Comparison of ENCODE assay signal across 32 cellular contexts in the genomic region with DNA sequence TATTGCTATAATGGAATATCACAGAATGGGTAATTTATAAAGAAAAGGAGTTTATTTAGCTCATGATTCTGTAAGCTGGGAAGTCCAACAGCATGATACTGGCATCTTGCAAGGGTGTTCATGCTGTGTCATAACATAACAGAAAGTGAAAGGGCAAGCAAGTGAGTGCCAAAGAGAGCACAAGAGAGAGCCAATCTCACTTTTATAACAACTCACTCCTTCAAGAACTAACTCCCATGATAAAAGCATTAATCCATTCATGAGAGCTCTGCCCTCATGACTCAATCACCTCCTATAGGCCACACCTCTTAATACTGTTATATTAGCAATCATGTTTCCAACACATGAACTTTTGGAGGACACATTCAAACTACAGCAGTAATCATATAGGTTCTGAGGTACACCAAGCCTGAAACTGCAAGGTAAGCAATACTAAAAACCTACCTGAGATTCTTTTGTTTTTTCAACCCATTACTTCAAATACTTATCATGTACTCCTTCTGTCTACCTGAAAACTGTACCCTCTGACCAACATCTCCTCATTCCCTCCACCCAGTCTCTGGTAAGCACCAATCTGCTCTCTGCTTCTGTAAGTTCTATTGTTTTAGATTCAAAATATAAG.
DNase-seq lines count a peak whose midpoint lies in the region; ATAC-seq, FAIRE-seq and TF ChIP-seq lines count a peak whose summit lies in the region.
"Had no signal": no experiment of that assay in that cellular context is flagged by ENCODE, and none has a peak within 500 bp of the region (broad histone marks: within the 10 kb centered on the region; RNA-seq: fewer than 3 reads in every experiment).

No MANE protein-coding gene starts in this region.

- no peaks in the 10 kb centered on the region for H3K27me3 ChIP-seq in H1 (replicated peaks in 1 of 4; ENCODE audit: control insufficient read depth in 3 of 4, extremely low read depth in 1 of 4, insufficient read depth in 3 of 4, low read length in 3 of 4)
- H3K27me3 ChIP-seq in gastroesophageal sphincter = no peaks in the 10 kb centered on the region
- H3K27me3 ChIP-seq: hepatocyte had no signal

- no peaks in the 10 kb centered on the region for H3K4me1 ChIP-seq in H1 (replicated peaks in 1 of 4; ENCODE audit: control insufficient read depth in 3 of 4, insufficient read depth in 4 of 4, low read length in 3 of 4)
- H3K4me1 ChIP-seq in gastroesophageal sphincter = no peaks in the 10 kb centered on the region
- H3K4me1 ChIP-seq: left ventricle myocardium inferior had no signal

- no peaks in the 10 kb centered on the region for H3K9me3 Mint-ChIP-seq in stimulated activated naive CD8-positive, alpha-beta T cell treated with anti-CD3 and anti-CD28 coated beads, Interleukin-15, amount 100 ng/mL, for 72 hours
- H3K9me3 Mint-ChIP-seq in activated CD4-positive, alpha-beta memory T cell treated with anti-CD3 and anti-CD28 coated beads, Interleukin-2, amount 10 ng/mL, durations not matched to agents 7 days and 5 days = no peaks in the 10 kb centered on the region

- H4K8ac ChIP-seq in H1 (ENCODE audit: extremely low read depth, insufficient read depth, low read length) = no peak overlapping the region

- CTCF ChIA-PET in H1 (lab: Charles Lee; ENCODE audit: partially characterized antibody) = interaction anchor here (0.5 kb wide), 1 partner anchor 371 kb away, joined by 3 read pairs; no protein-coding TSS in a partner anchor
- CTCF ChIA-PET in activated CD4-positive, alpha-beta memory T cell treated with anti-CD3 and anti-CD28 coated beads, Interleukin-2, amount 10 ng/mL, durations not matched to agents 7 days and 5 days (lab: Charles Lee) = no interaction called here

- no peak overlapping the region for H3K14ac ChIP-seq in H1 (ENCODE audit: insufficient read length)

- H3K18ac ChIP-seq in H1 (ENCODE audit: extremely low read depth, low read length) = no peak overlapping the region

- H3K79me2 ChIP-seq in H1 (ENCODE audit: control insufficient read depth in 1 of 2, insufficient read depth in 2 of 2, low read length in 2 of 2) = no peaks in the 10 kb centered on the region
- H3K79me2 ChIP-seq: hepatocyte had no signal

- FAIRE-seq in H1 (lab: Jason Lieb, UNC) = no peak
- FAIRE-seq in GM19239 (lab: Jason Lieb, UNC) = no peak
- FAIRE-seq: G401.6, GM18507 had no signal

- ATAC-seq in stimulated activated naive CD8-positive, alpha-beta T cell treated with anti-CD3 and anti-CD28 coated beads, Interleukin-15, amount 100 ng/mL, for 72 hours = peak; percentile 54
- no peak for ATAC-seq in stimulated activated naive CD8-positive, alpha-beta T cell treated with anti-CD3 and anti-CD28 coated beads, Interleukin-15, Interleukin-2, amounts not matched to agents 100 U/mL and 50 U/mL, for 24 hours
- ATAC-seq in HG02973 (IDR thresholded peaks at IDR 0.05; ENCODE audit: unreplicated experiment) (peak; percentile 66), gastroesophageal sphincter (no peak)
- ATAC-seq: natural killer cell treated with Interleukin-12 subunit alpha and Interleukin-12 subunit beta and Interleukin-15 and Interleukin-18, amount 100 ng/mL, for 72 hours; stimulated activated effector memory CD8-positive, alpha-beta T cell treated with anti-CD3 and anti-CD28 coated beads, Interleukin-12 subunit alpha, Interleukin-12 subunit beta, amount 100 ng/mL, for 72 hours had no signal

- H3K9me3 ChIP-seq in H1 (ENCODE audit: insufficient read depth in 2 of 2, low read depth in 1 of 2, low read length in 1 of 2) (no peaks in the 10 kb centered on the region), gastroesophageal sphincter (no peaks in the 10 kb centered on the region)
- H3K9me3 ChIP-seq: left ventricle myocardium inferior, SK-N-SH had no signal

- H3K4me3 ChIP-seq in H1 (ENCODE audit: extremely low read depth in 1 of 4, insufficient read depth in 2 of 4, low read depth in 3 of 4, low read length in 4 of 4) (no peak overlapping the region), gastroesophageal sphincter (no peak overlapping the region)
- H3K4me3 ChIP-seq: hepatocyte, left ventricle myocardium inferior, smooth muscle cell had no signal

- H3K36me3 Mint-ChIP-seq in activated CD4-positive, alpha-beta memory T cell treated with anti-CD3 and anti-CD28 coated beads, Interleukin-2, amount 10 ng/mL, durations not matched to agents 7 days and 5 days (ENCODE audit: low read depth) = no peaks in the 10 kb centered on the region
- H3K36me3 Mint-ChIP-seq: activated naive CD8-positive, alpha-beta T cell; natural killer cell treated with Interleukin-12 subunit alpha and Interleukin-12 subunit beta and Interleukin-15 and Interleukin-18, amount 100 ng/mL, for 72 hours; stimulated activated effector memory CD8-positive, alpha-beta T cell treated with anti-CD3 and anti-CD28 coated beads, Interleukin-12 subunit alpha, Interleukin-12 subunit beta, amount 100 ng/mL, for 72 hours had no signal

- DNase-seq in stimulated activated naive CD8-positive, alpha-beta T cell treated with anti-CD3 and anti-CD28 coated beads, Interleukin-15, amount 100 ng/mL, for 72 hours = no peak
- DNase-seq in stimulated activated naive CD8-positive, alpha-beta T cell treated with anti-CD3 and anti-CD28 coated beads, Interleukin-15, Interleukin-2, amounts not matched to agents 100 U/mL and 50 U/mL, for 24 hours = no peak
- no peak for DNase-seq in H1 (ENCODE audit: low read depth in 1 of 2, low spot score in 2 of 2)
- no peak for DNase-seq in mesenteric fat pad (ENCODE audit: low spot score)
- DNase-seq in GM19239 (ENCODE audit: insufficient read length, low spot score) = no peak
- no peak for DNase-seq in activated CD4-positive, alpha-beta memory T cell treated with anti-CD3 and anti-CD28 coated beads, Interleukin-2, amount 10 ng/mL, durations not matched to agents 7 days and 5 days
- DNase-seq: activated CD4-positive, alpha-beta T cell treated with anti-CD3 and anti-CD28 coated beads, Interleukin-2, amount 10 ng/mL, durations not matched to agents 7 days and 5 days; activated CD8-positive, alpha-beta memory T cell treated with anti-CD3 and anti-CD28 coated beads, Interleukin-2, amount 50 U/mL, for 48 hours; DMS53; foreskin melanocyte; GOT3; immature natural killer cell; left ventricle myocardium inferior; midbrain; NCI-H1105; NCI-H1930; NCI-H2227 treated with DMSO at 0.1 percent for 48 hours; retina; SK-N-SH had no signal

- no peak overlapping the region for H3K27ac Mint-ChIP-seq in stimulated activated naive CD8-positive, alpha-beta T cell treated with anti-CD3 and anti-CD28 coated beads, Interleukin-15, amount 100 ng/mL, for 72 hours
- no peak overlapping the region for H3K27ac Mint-ChIP-seq in activated CD4-positive, alpha-beta memory T cell treated with anti-CD3 and anti-CD28 coated beads, Interleukin-2, amount 10 ng/mL, durations not matched to agents 7 days and 5 days
- H3K27ac Mint-ChIP-seq: activated CD4-positive, alpha-beta T cell treated with anti-CD3 and anti-CD28 coated beads, Interleukin-2, amount 10 ng/mL, durations not matched to agents 7 days and 5 days; activated naive CD8-positive, alpha-beta T cell; immature natural killer cell; natural killer cell treated with Interleukin-12 subunit alpha and Interleukin-12 subunit beta and Interleukin-15 and Interleukin-18, amount 100 ng/mL, for 72 hours; stimulated activated effector memory CD8-positive, alpha-beta T cell treated with anti-CD3 and anti-CD28 coated beads, Interleukin-12 subunit alpha, Interleukin-12 subunit beta, amount 100 ng/mL, for 72 hours had no signal

- H2BK20ac ChIP-seq in H1 (ENCODE audit: low read length) = no peak overlapping the region

- H3K23ac ChIP-seq in H1 (ENCODE audit: insufficient read length) = no peak overlapping the region

- no peaks in the 10 kb centered on the region for H4K20me1 ChIP-seq in H1 (replicated peaks in 1 of 2; ENCODE audit: control insufficient read depth in 1 of 2, insufficient read depth in 2 of 2, low read length in 2 of 2)

- H2BK12ac ChIP-seq in H1 (ENCODE audit: low read depth, low read length) = no peak overlapping the region

- no peak overlapping the region for H4K5ac ChIP-seq in H1 (ENCODE audit: insufficient read length, low read depth, low read length)

- no peak for TF ChIP-seq RAD21 in H1 (IDR thresholded peaks at IDR 0.05 in 1 of 2, conservative IDR thresholded peaks at IDR 0.05 in 1 of 2; ENCODE audit: low read depth in 2 of 2, low read length in 2 of 2)

- no peak overlapping the region for H4K91ac ChIP-seq in H1 (replicated peaks; ENCODE audit: insufficient read length, low read length)

- H3K36me3 ChIP-seq in H1 (ENCODE audit: control insufficient read depth in 2 of 4, insufficient read depth in 4 of 4, low read length in 3 of 4) (no peaks in the 10 kb centered on the region), gastroesophageal sphincter (no peaks in the 10 kb centered on the region)
- H3K36me3 ChIP-seq: left ventricle myocardium inferior had no signal

- POLR2A ChIA-PET in H1 (lab: Charles Lee; ENCODE audit: partially characterized antibody) = no interaction called here
- POLR2A ChIA-PET in activated CD4-positive, alpha-beta memory T cell treated with anti-CD3 and anti-CD28 coated beads, Interleukin-2, amount 10 ng/mL, durations not matched to agents 7 days and 5 days (lab: Charles Lee) = no interaction called here

- H3K23me2 ChIP-seq in H1 (ENCODE audit: low read depth, low read length) = no peaks in the 10 kb centered on the region

- no peak overlapping the region for H3K4ac ChIP-seq in H1 (replicated peaks; ENCODE audit: insufficient read length, low read depth, low read length)

- H3K27ac ChIP-seq in H1 (ENCODE audit: low read depth, low read length) = no peak overlapping the region
- no peak overlapping the region for H3K27ac ChIP-seq in gastroesophageal sphincter
- H3K27ac ChIP-seq: epithelial cell of prostate, hepatocyte, left ventricle myocardium inferior, RWPE1, VCaP had no signal

- H2BK120ac ChIP-seq in H1 (replicated peaks; ENCODE audit: low read depth, low read length) = no peak overlapping the region

- no peak overlapping the region for H3K56ac ChIP-seq in H1 (replicated peaks; ENCODE audit: insufficient read length, low read depth, low read length)

- no peak for TF ChIP-seq EP300 in H1 (IDR thresholded peaks at IDR 0.05; ENCODE audit: borderline replicate concordance in 1 of 2, low read depth in 2 of 2, low read length in 2 of 2)
- TF ChIP-seq EP300 in gastroesophageal sphincter (IDR thresholded peaks at IDR 0.05) = no peak

- H2BK15ac ChIP-seq in H1 (ENCODE audit: low read length) = no peak overlapping the region

- no peak overlapping the region for H3K9ac ChIP-seq in H1 (replicated peaks in 1 of 4; ENCODE audit: extremely low read depth in 1 of 4, low read depth in 3 of 4, low read length in 3 of 4)
- H3K9ac ChIP-seq: SK-N-SH had no signal

- H3K27me3 Mint-ChIP-seq in stimulated activated naive CD8-positive, alpha-beta T cell treated with anti-CD3 and anti-CD28 coated beads, Interleukin-15, amount 100 ng/mL, for 72 hours = no peaks in the 10 kb centered on the region
- no peaks in the 10 kb centered on the region for H3K27me3 Mint-ChIP-seq in activated CD4-positive, alpha-beta memory T cell treated with anti-CD3 and anti-CD28 coated beads, Interleukin-2, amount 10 ng/mL, durations not matched to agents 7 days and 5 days
- H3K27me3 Mint-ChIP-seq: central memory CD8-positive, alpha-beta T cell; natural killer cell treated with Interleukin-12 subunit alpha and Interleukin-12 subunit beta and Interleukin-15 and Interleukin-18, amount 100 ng/mL, for 72 hours had no signal

- H2AK5ac ChIP-seq in H1 (ENCODE audit: low read depth, low read length) = no peak overlapping the region

- TF ChIP-seq POLR2A in H1 (IDR thresholded peaks at IDR 0.05; ENCODE audit: control extremely low read depth in 1 of 2, low read depth in 2 of 2, low read length in 2 of 2) (no peak), gastroesophageal sphincter (IDR thresholded peaks at IDR 0.05) (no peak)

- H3K4me3 Mint-ChIP-seq in stimulated activated naive CD8-positive, alpha-beta T cell treated with anti-CD3 and anti-CD28 coated beads, Interleukin-15, amount 100 ng/mL, for 72 hours = no peak overlapping the region
- no peak overlapping the region for H3K4me3 Mint-ChIP-seq in activated CD4-positive, alpha-beta memory T cell treated with anti-CD3 and anti-CD28 coated beads, Interleukin-2, amount 10 ng/mL, durations not matched to agents 7 days and 5 days
- H3K4me3 Mint-ChIP-seq: activated CD4-positive, alpha-beta T cell treated with anti-CD3 and anti-CD28 coated beads, Interleukin-2, amount 10 ng/mL, durations not matched to agents 7 days and 5 days; activated naive CD8-positive, alpha-beta T cell; central memory CD8-positive, alpha-beta T cell; immature natural killer cell; natural killer cell treated with Interleukin-12 subunit alpha and Interleukin-12 subunit beta and Interleukin-15 and Interleukin-18, amount 100 ng/mL, for 72 hours; stimulated activated effector memory CD8-positive, alpha-beta T cell treated with anti-CD3 and anti-CD28 coated beads, Interleukin-12 subunit alpha, Interleukin-12 subunit beta, amount 100 ng/mL, for 72 hours had no signal

- H3K79me1 ChIP-seq in H1 (ENCODE audit: low read depth, low read length) = no peaks in the 10 kb centered on the region

- H2AFZ ChIP-seq in H1 (ENCODE audit: low read length) = no peak overlapping the region
- H2AFZ ChIP-seq: hepatocyte had no signal

- no peak overlapping the region for H3K4me2 ChIP-seq in H1 (ENCODE audit: insufficient read depth in 1 of 2, low read depth in 2 of 2, low read length in 2 of 2)
- H3K4me2 ChIP-seq: hepatocyte, SK-N-SH, smooth muscle cell had no signal

- TF ChIP-seq CTCF in H1 (IDR thresholded peaks at IDR 0.05; ENCODE audit: control extremely low read depth in 1 of 3, insufficient read depth in 1 of 3, low read depth in 1 of 3, low read length in 3 of 3) (no peak), gastroesophageal sphincter (IDR thresholded peaks at IDR 0.05) (no peak)

- no peaks in the 10 kb centered on the region for H3K4me1 Mint-ChIP-seq in stimulated activated naive CD8-positive, alpha-beta T cell treated with anti-CD3 and anti-CD28 coated beads, Interleukin-15, amount 100 ng/mL, for 72 hours
- no peaks in the 10 kb centered on the region for H3K4me1 Mint-ChIP-seq in activated CD4-positive, alpha-beta memory T cell treated with anti-CD3 and anti-CD28 coated beads, Interleukin-2, amount 10 ng/mL, durations not matched to agents 7 days and 5 days
- H3K4me1 Mint-ChIP-seq: central memory CD8-positive, alpha-beta T cell; immature natural killer cell; stimulated activated effector memory CD8-positive, alpha-beta T cell treated with anti-CD3 and anti-CD28 coated beads, Interleukin-12 subunit alpha, Interleukin-12 subunit beta, amount 100 ng/mL, for 72 hours had no signal

- H2BK5ac ChIP-seq in H1 (ENCODE audit: low read depth, low read length) = no peak overlapping the region

Comparison
In these comparisons a context has a peak if more than half of its experiments do, and no peak if none do; other contexts are left out.
1. ATAC-seq: peak in stimulated activated naive CD8-positive, alpha-beta T cell treated with anti-CD3 and anti-CD28 coated beads, Interleukin-15, amount 100 ng/mL, for 72 hours (single experiment) and HG02973 (single experiment); none in stimulated activated naive CD8-positive, alpha-beta T cell treated with anti-CD3 and anti-CD28 coated beads, Interleukin-15, Interleukin-2, amounts not matched to agents 100 U/mL and 50 U/mL, for 24 hours (single experiment) and gastroesophageal sphincter (single experiment).